Comparison of ENCODE assay signal across 19 cellular contexts in the genomic region with DNA sequence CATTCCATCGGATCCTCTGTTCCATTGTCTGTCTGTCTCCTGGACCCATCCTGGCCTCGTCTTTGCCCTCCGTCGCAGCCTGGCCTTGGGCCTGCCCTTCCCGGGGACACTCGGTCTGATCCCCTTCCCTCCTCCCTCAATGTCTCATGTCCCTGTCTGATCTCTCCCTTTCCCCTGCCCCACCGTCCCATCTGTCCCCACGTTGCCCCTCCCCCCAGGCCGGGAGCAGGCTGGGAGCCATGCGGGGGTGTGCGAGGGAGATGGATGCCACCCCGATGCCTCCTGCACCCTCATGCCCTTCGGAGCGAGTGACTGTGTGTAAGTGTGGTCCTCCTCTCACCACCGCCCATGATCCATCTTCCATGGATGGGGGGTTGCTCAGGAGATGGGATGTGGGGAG. TPM values are rescaled to one million over a fixed set of nuclear protein-coding genes. Genes with fewer than 3 reads are reported as not detected.
"Had no signal": no experiment of that assay in that cellular context is flagged by ENCODE, and none has a peak within 500 bp of the region (broad histone marks: within the 10 kb centered on the region; RNA-seq: fewer than 3 reads in every experiment).

No MANE protein-coding gene starts in this region.

- H3K4me3 Mint-ChIP-seq: activated B cell treated with CpG ODN at 0.5 μM for 24 hours; activated CD4-positive, alpha-beta T cell treated with anti-CD3 and anti-CD28 coated beads, Interleukin-2, amount 10 ng/mL, durations not matched to agents 24 days and 14 days; activated CD8-positive, alpha-beta memory T cell treated with anti-CD3 and anti-CD28 coated beads, Interleukin-2, amount 10 ng/mL, durations not matched to agents 7 days and 5 days; activated naive CD4-positive, alpha-beta T cell treated with anti-CD3 and anti-CD28 coated beads, Interleukin-2, amount 50 U/mL, for 24 hours; activated T-cell treated with anti-CD3 and anti-CD28 coated beads, Interleukin-2, amount 50 U/mL, for 24 hours; activated T-helper 1 cell treated with anti-CD3 and anti-CD28 coated beads, Interleukin-12 subunit alpha, Interleukin-12 subunit beta, Interleukin-2, Interleukin-4 antibody, amounts not matched to agents 30 ng/mL and 10 ng/mL and 1 ng/mL, durations not matched to agents 14 hours and 24 hours and 36 hours; T-helper 1 cell treated with Interleukin-12 subunit alpha and Interleukin-12 subunit beta and Interleukin-4 antibody, amounts not matched to agents 30 μg/mL and 1 μg/mL, for 36 hours had no signal

- H3K4me1 Mint-ChIP-seq: activated naive CD4-positive, alpha-beta T cell treated with anti-CD3 and anti-CD28 coated beads, Interleukin-2, amount 50 U/mL, for 24 hours had no signal

- H3K9me3 Mint-ChIP-seq: activated B cell treated with CpG ODN at 0.5 μM for 24 hours; activated CD4-positive, alpha-beta T cell treated with anti-CD3 and anti-CD28 coated beads, Interleukin-2, amount 10 ng/mL, durations not matched to agents 24 days and 14 days; activated naive CD4-positive, alpha-beta T cell treated with anti-CD3 and anti-CD28 coated beads, Interleukin-2, amount 50 U/mL, for 24 hours; activated T-cell treated with anti-CD3 and anti-CD28 coated beads, Interleukin-2, amount 50 U/mL, for 24 hours; activated T-helper 1 cell treated with anti-CD3 and anti-CD28 coated beads, Interleukin-12 subunit alpha, Interleukin-12 subunit beta, Interleukin-2, Interleukin-4 antibody, amounts not matched to agents 30 ng/mL and 10 ng/mL and 1 ng/mL, durations not matched to agents 14 hours and 24 hours and 36 hours; T-helper 1 cell treated with Interleukin-12 subunit alpha and Interleukin-12 subunit beta and Interleukin-4 antibody, amounts not matched to agents 30 μg/mL and 1 μg/mL, for 36 hours had no signal

- FAIRE-seq: RCC 7860 had no signal

- H3K27me3 Mint-ChIP-seq: activated B cell treated with CpG ODN at 0.5 μM for 24 hours; activated CD4-positive, alpha-beta T cell treated with anti-CD3 and anti-CD28 coated beads, Interleukin-2, amount 10 ng/mL, durations not matched to agents 24 days and 14 days; activated CD8-positive, alpha-beta memory T cell treated with anti-CD3 and anti-CD28 coated beads, Interleukin-2, amount 10 ng/mL, durations not matched to agents 7 days and 5 days; activated naive CD4-positive, alpha-beta T cell treated with anti-CD3 and anti-CD28 coated beads, Interleukin-2, amount 50 U/mL, for 24 hours; activated T-cell treated with anti-CD3 and anti-CD28 coated beads, Interleukin-2, amount 50 U/mL, for 24 hours had no signal

- H3K27ac Mint-ChIP-seq: activated B cell treated with CpG ODN at 0.5 μM for 24 hours; activated CD4-positive, alpha-beta T cell treated with anti-CD3 and anti-CD28 coated beads, Interleukin-2, amount 10 ng/mL, durations not matched to agents 24 days and 14 days; activated CD8-positive, alpha-beta memory T cell treated with anti-CD3 and anti-CD28 coated beads, Interleukin-2, amount 10 ng/mL, durations not matched to agents 7 days and 5 days; activated naive CD4-positive, alpha-beta T cell treated with anti-CD3 and anti-CD28 coated beads, Interleukin-2, amount 50 U/mL, for 24 hours; activated T-cell treated with anti-CD3 and anti-CD28 coated beads, Interleukin-2, amount 50 U/mL, for 24 hours; activated T-helper 1 cell treated with anti-CD3 and anti-CD28 coated beads, Interleukin-12 subunit alpha, Interleukin-12 subunit beta, Interleukin-2, Interleukin-4 antibody, amounts not matched to agents 30 ng/mL and 10 ng/mL and 1 ng/mL, durations not matched to agents 14 hours and 24 hours and 36 hours; T-helper 1 cell treated with Interleukin-12 subunit alpha and Interleukin-12 subunit beta and Interleukin-4 antibody, amounts not matched to agents 30 μg/mL and 1 μg/mL, for 36 hours had no signal

- DNase-seq: NCI-H1105 treated with DMSO at 0.1 percent for 48 hours, NCI-H1436 treated with DMSO at 0.1 percent for 48 hours, NCI-H187, NCI-H2081 treated with DMSO at 0.1 percent for 48 hours, NCI-H2171, NCI-H226, NCI-H526, NCI-H774, SHP77 treated with DMSO at 0.1 percent for 48 hours had no signal

- H3K9me3 ChIP-seq: breast epithelium had no signal

- H3K4me3 ChIP-seq: breast epithelium had no signal

- H3K4me1 ChIP-seq: breast epithelium had no signal

- H3K27ac ChIP-seq: breast epithelium had no signal

- H3K27me3 ChIP-seq: breast epithelium had no signal

- H3K36me3 Mint-ChIP-seq: activated naive CD4-positive, alpha-beta T cell treated with anti-CD3 and anti-CD28 coated beads, Interleukin-2, amount 50 U/mL, for 24 hours had no signal

RNA-seq across cellular contexts. Expression of a gene that starts 5.3 kb away (rescaled TPM):
- total RNA-seq: SK-MEL-5 had no signal
